In genomic region chr19:36772341-36773222, GRCh38 we compare ENCODE assay signal across 8 cellular contexts. TPM values are rescaled to one million over a fixed set of nuclear protein-coding genes. Genes with fewer than 3 reads are reported as not detected.
DNase-seq lines count a peak whose midpoint lies in the region; ATAC-seq and TF ChIP-seq lines count a peak whose summit lies in the region.

ZNF850 (minus strand) TSS chr19:36772807; CDS start chr19:36762606, 10,201 bp downstream.

- ATAC-seq in GM19372 (IDR thresholded peaks at IDR 0.05; ENCODE audit: low read depth, unreplicated experiment) = peak; percentile 89
- peak; percentile 77 for ATAC-seq in HG03521 (IDR thresholded peaks at IDR 0.05; ENCODE audit: unreplicated experiment)
- peak; percentile 93 for ATAC-seq in activated CD8-positive, alpha-beta T cell treated with anti-CD3 and anti-CD28 coated beads, Interleukin-2, amount 10 ng/mL, durations not matched to agents 7 days and 5 days

- H3K36me3 Mint-ChIP-seq in activated CD8-positive, alpha-beta T cell treated with anti-CD3 and anti-CD28 coated beads, Interleukin-2, amount 10 ng/mL, durations not matched to agents 7 days and 5 days (ENCODE audit: low read depth) = peaks cover 56% of the 10 kb centered on the region

- H3K4me1 Mint-ChIP-seq in activated CD8-positive, alpha-beta T cell treated with anti-CD3 and anti-CD28 coated beads, Interleukin-2, amount 10 ng/mL, durations not matched to agents 7 days and 5 days (ENCODE audit: low read depth) = peaks cover 22% of the 10 kb centered on the region

- POLR2A ChIA-PET in activated CD8-positive, alpha-beta T cell treated with anti-CD3 and anti-CD28 coated beads, Interleukin-2, amount 10 ng/mL, durations not matched to agents 7 days and 5 days (lab: Charles Lee) = interaction anchor here (0.5 to 1.9 kb wide), 8 partner anchors 23 to 305 kb away, joined by 3 to 9 read pairs (median 3); partner anchors contain the start of genes ZNF260, ZNF345, ZNF382 and ZNF529

- peak within 1 kb of the TSS; percentile 78 for H3K27ac ChIP-seq in C4-2B

- peak within 1 kb of the TSS; percentile 96 for H3K27ac Mint-ChIP-seq in activated CD8-positive, alpha-beta T cell treated with anti-CD3 and anti-CD28 coated beads, Interleukin-2, amount 10 ng/mL, durations not matched to agents 7 days and 5 days

- no peaks in the 10 kb centered on the region for H3K27me3 Mint-ChIP-seq in activated CD8-positive, alpha-beta T cell treated with anti-CD3 and anti-CD28 coated beads, Interleukin-2, amount 10 ng/mL, durations not matched to agents 7 days and 5 days (ENCODE audit: low read depth)

- peaks cover 44% of the 10 kb centered on the region for H3K9me3 Mint-ChIP-seq in activated CD8-positive, alpha-beta T cell treated with anti-CD3 and anti-CD28 coated beads, Interleukin-2, amount 10 ng/mL, durations not matched to agents 7 days and 5 days (ENCODE audit: insufficient read depth)

- peak; percentile 95 for DNase-seq in NCI-H748 treated with DMSO at 0.1 percent for 48 hours (lab: John Stamatoyannopoulos, UW)
- peak; percentile 96 for DNase-seq in activated CD8-positive, alpha-beta T cell treated with anti-CD3 and anti-CD28 coated beads, Interleukin-2, amount 10 ng/mL, durations not matched to agents 7 days and 5 days
- DNase-seq in effector CD8-positive, alpha-beta T cell (lab: John Stamatoyannopoulos, UW) = peak; percentile 94
- DNase-seq in lung microvascular endothelial cell (ENCODE audit: low read depth in 2 of 2) = peak; percentile 96 to 97
- peak; percentile 90 to 91 (median 90) for DNase-seq in stimulated activated CD4-positive, alpha-beta T cell treated with anti-CD3 and anti-CD28 coated beads, TNF-alpha, amount 100 ng/mL, for 4 hours (ENCODE audit: low read depth in 3 of 3)

- TF ChIP-seq CTCF in C4-2B (conservative IDR thresholded peaks at IDR 0.05) = no peak

- H3K4me3 Mint-ChIP-seq in activated CD8-positive, alpha-beta T cell treated with anti-CD3 and anti-CD28 coated beads, Interleukin-2, amount 10 ng/mL, durations not matched to agents 7 days and 5 days = peak within 1 kb of the TSS; percentile 94

- CTCF ChIA-PET in activated CD8-positive, alpha-beta T cell treated with anti-CD3 and anti-CD28 coated beads, Interleukin-2, amount 10 ng/mL, durations not matched to agents 7 days and 5 days (lab: Charles Lee) = no interaction called here

RNA-seq across cellular contexts. Expression of gene ZNF850, which starts in this region (rescaled TPM):
- 10 to 100 TPM in 1 of 2 experiments, 1 to 10 TPM in 1; 9.8 to 12.5 TPM for total RNA-seq in activated CD8-positive, alpha-beta T cell treated with anti-CD3 and anti-CD28 coated beads, Interleukin-2, amount 10 ng/mL, durations not matched to agents 7 days and 5 days
- 2.4 and 3.0 TPM in 2 replicates for total RNA-seq in lung microvascular endothelial cell

Comparison
In these comparisons a context has a peak if more than half of its experiments do, and no peak if none do; other contexts are left out.
1. Peak in every context shown above with its lines: DNase-seq, ATAC-seq and H3K27ac ChIP-seq.